1 cellular context compared by ENCODE assay signal in the genomic region with DNA sequence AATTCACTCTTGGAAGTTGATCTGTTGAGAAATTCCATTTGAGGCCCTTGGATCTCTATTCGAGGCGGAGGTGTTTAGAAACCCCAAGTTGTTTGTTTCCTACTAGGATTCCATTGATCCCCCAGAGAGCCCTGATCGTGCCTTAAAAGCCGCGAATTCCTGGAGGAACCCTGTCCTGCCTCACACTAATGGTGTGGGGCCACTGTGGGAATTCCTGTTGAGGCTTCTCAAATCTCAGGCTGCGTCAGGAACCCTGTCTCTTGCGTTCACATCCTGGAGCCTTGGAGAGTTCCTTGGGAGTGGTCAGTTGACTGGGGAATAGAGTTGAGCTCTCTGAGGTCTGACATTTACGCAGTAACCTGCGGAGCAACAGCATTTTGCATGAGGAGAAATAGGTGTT.
TF ChIP-seq lines count a peak whose summit lies in the region.

No MANE protein-coding gene starts in this region.

TF ChIP-seq in neural cell, 6 proteins besides CTCF, POLR2A, EP300 and RAD21 (continued from another document):
- TF ChIP-seq EZH2 (IDR thresholded peaks at IDR 0.05; ENCODE audit: borderline replicate concordance, insufficient read depth, low read length, poor library complexity, severe bottlenecking) (no peak), SMC3 (conservative IDR thresholded peaks at IDR 0.05; ENCODE audit: poor library complexity) (no peak), TAF1 (IDR thresholded peaks at IDR 0.05; ENCODE audit: low read depth) (no peak), MXI1 (conservative IDR thresholded peaks at IDR 0.05; ENCODE audit: poor library complexity, severe bottlenecking) (no peak)
